10 cellular contexts compared by ENCODE assay signal in the genomic region with DNA sequence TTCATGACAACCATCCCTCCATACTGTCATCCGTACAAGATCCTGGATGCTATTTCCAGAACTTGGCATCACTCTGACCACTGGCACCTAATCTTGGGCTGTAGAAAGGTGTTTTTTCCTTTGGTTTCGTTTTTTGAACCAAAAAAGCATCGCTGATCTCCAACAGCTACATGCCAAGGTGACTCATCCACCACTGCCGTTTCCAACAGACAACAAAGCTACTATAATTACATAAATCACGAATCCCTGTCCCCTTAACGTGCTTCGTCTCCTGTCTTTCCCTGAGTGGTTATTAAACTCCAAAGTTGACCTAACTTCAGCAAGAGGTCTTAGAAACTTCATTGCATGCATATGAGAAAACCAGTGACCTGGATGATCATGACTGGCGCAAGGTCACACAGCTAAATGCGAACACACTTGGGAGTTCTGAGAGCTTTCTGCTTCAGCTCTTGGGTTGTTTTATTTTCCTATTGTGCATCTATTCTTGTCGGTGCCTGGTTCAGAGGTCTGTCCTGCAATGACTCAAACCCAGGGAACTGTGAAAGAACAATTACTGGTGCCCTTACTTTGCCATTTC.
DNase-seq lines count a peak whose midpoint lies in the region; ATAC-seq and TF ChIP-seq lines count a peak whose summit lies in the region.
"Had no signal": no experiment of that assay in that cellular context is flagged by ENCODE, and none has a peak within 500 bp of the region (broad histone marks: within the 10 kb centered on the region; RNA-seq: fewer than 3 reads in every experiment).

No MANE protein-coding gene starts in this region.

- H3K27ac ChIP-seq in sigmoid colon: peak overlapping the region in 3 of 4 donors; percentile 45 to 59 (median 50)

- intact Hi-C loops in sigmoid colon (cut with DNase I): no loop called here

- TF ChIP-seq EP300 in sigmoid colon (IDR thresholded peaks at IDR 0.05): no peak

- DNase-seq in HS-5 (ENCODE audit: low read depth): peak; percentile 14
- DNase-seq in cerebellar nuclear complex (lab: John Stamatoyannopoulos, UW): peak; percentile 67 to 68
- no peak for DNase-seq in sigmoid colon
- DNase-seq in iPS-NIHi11 (ENCODE audit: low spot score): no peak
- DNase-seq in epidermal melanocyte (ENCODE audit: insufficient read length, low spot score): no peak
- DNase-seq: activated effector memory CD4-positive, alpha-beta T cell treated with anti-CD3 and anti-CD28 coated beads, Interleukin-2, amount 50 U/mL, for 16 hours; NCI-H1436 had no signal

- 85 to 92% methylated on average over 10 of the region's 10 CpGs for WGBS in sigmoid colon, 2 donors

- H3K4me1 ChIP-seq in sigmoid colon: no peaks in the 10 kb centered on the region

- ATAC-seq in GM18870 (IDR thresholded peaks at IDR 0.05; ENCODE audit: unreplicated experiment): peak; percentile 77
- ATAC-seq in GM19397 (IDR thresholded peaks at IDR 0.05; ENCODE audit: unreplicated experiment): no peak
- no peak for ATAC-seq in HG03108 (IDR thresholded peaks at IDR 0.05; ENCODE audit: unreplicated experiment)

- TF ChIP-seq POLR2A in sigmoid colon (IDR thresholded peaks at IDR 0.05): no peak

- H3K9me3 ChIP-seq in sigmoid colon: no peaks in the 10 kb centered on the region

- H3K27me3 ChIP-seq in sigmoid colon: no peaks in the 10 kb centered on the region

- no peak for TF ChIP-seq CTCF in sigmoid colon (IDR thresholded peaks at IDR 0.05)

- no peak overlapping the region for H3K4me3 ChIP-seq in sigmoid colon

- no peaks in the 10 kb centered on the region for H3K36me3 ChIP-seq in sigmoid colon

Comparison
In these comparisons a context has a peak if more than half of its experiments do, and no peak if none do; other contexts are left out.
1. DNase-seq: peak in HS-5 (single experiment) and cerebellar nuclear complex (2 of 2); none in sigmoid colon (single experiment), iPS-NIHi11 (single experiment) and epidermal melanocyte (single experiment).